ENCODE assay signal across 22 cellular contexts in genomic region chr1:219387211-219387610, GRCh38.
DNase-seq lines count a peak whose midpoint lies in the region; TF ChIP-seq lines count a peak whose summit lies in the region.
"Had no signal": no experiment of that assay in that cellular context is flagged by ENCODE, and none has a peak within 500 bp of the region (broad histone marks: within the 10 kb centered on the region; RNA-seq: fewer than 3 reads in every experiment).

No MANE protein-coding gene starts in this region.

- H4K8ac ChIP-seq in mesenchymal stem cell (ENCODE audit: low read length) (no peak overlapping the region), trophoblast cell (ENCODE audit: low read depth, low read length) (no peak overlapping the region)

- H3K27ac Mint-ChIP-seq in mesothelial cell of epicardium, result peak overlapping the region; percentile 17
- H3K27ac Mint-ChIP-seq: activated naive CD8-positive, alpha-beta T cell treated with anti-CD3 and anti-CD28 coated beads, Interleukin-2, amount 50 U/mL, for 24 hours; CD4-positive, CD25-positive, alpha-beta regulatory T cell; type B pancreatic cell had no signal

- H2BK5ac ChIP-seq in mesenchymal stem cell (ENCODE audit: low read depth, low read length, poor library complexity, severe bottlenecking), result no peak overlapping the region
- H2BK5ac ChIP-seq in trophoblast cell (ENCODE audit: low read depth, low read length, poor library complexity), result no peak overlapping the region

- H2BK120ac ChIP-seq in mesenchymal stem cell (ENCODE audit: low read depth, low read length) (no peak overlapping the region), trophoblast cell (ENCODE audit: insufficient read depth, low read length, poor library complexity) (no peak overlapping the region)

- H3K27me3 ChIP-seq in mesenchymal stem cell (ENCODE audit: control insufficient read depth in 1 of 2, insufficient read depth in 1 of 2, low read length in 2 of 2) (no peaks in the 10 kb centered on the region), trophoblast cell (ENCODE audit: insufficient read depth, low read length) (no peaks in the 10 kb centered on the region)
- H3K27me3 ChIP-seq: heart left ventricle, neutrophil had no signal

- H3K79me2 ChIP-seq in trophoblast cell (ENCODE audit: control insufficient read depth, insufficient read depth, low read length, poor library complexity), result no peaks in the 10 kb centered on the region

- H3K4me1 Mint-ChIP-seq in mesothelial cell of epicardium, result peaks cover 36% of the 10 kb centered on the region
- H3K4me1 Mint-ChIP-seq: activated naive CD8-positive, alpha-beta T cell treated with anti-CD3 and anti-CD28 coated beads, Interleukin-2, amount 50 U/mL, for 24 hours; CD4-positive, CD25-positive, alpha-beta regulatory T cell had no signal

- no peak overlapping the region for H2BK15ac ChIP-seq in mesenchymal stem cell (ENCODE audit: low read depth, poor library complexity, severe bottlenecking)

- H3K4me1 ChIP-seq in mesenchymal stem cell (ENCODE audit: control insufficient read depth, insufficient read depth, low read depth, low read length) (no peaks in the 10 kb centered on the region), trophoblast cell (ENCODE audit: control insufficient read depth in 1 of 2, insufficient read depth in 2 of 2, low read length in 2 of 2) (no peaks in the 10 kb centered on the region)

- H3K4me3 Mint-ChIP-seq in mesothelial cell of epicardium, result no peak overlapping the region
- H3K4me3 Mint-ChIP-seq: activated naive CD8-positive, alpha-beta T cell treated with anti-CD3 and anti-CD28 coated beads, Interleukin-2, amount 50 U/mL, for 24 hours; CD4-positive, CD25-positive, alpha-beta regulatory T cell; type B pancreatic cell had no signal

- H2BK12ac ChIP-seq in mesenchymal stem cell (ENCODE audit: low read length in 2 of 2) (no peak overlapping the region), trophoblast cell (ENCODE audit: low read length) (no peak overlapping the region)

- H3K9me3 Mint-ChIP-seq in mesothelial cell of epicardium, result peaks cover 8% of the 10 kb centered on the region
- H3K9me3 Mint-ChIP-seq: activated naive CD8-positive, alpha-beta T cell treated with anti-CD3 and anti-CD28 coated beads, Interleukin-2, amount 50 U/mL, for 24 hours had no signal

- H3K4me2 ChIP-seq in mesenchymal stem cell (ENCODE audit: low read length, poor library complexity, severe bottlenecking) (no peak overlapping the region), trophoblast cell (ENCODE audit: low read length) (no peak overlapping the region)
- H3K4me2 ChIP-seq: KMS-11 had no signal

- no peak overlapping the region for H3K18ac ChIP-seq in mesenchymal stem cell (ENCODE audit: low read depth in 1 of 2, low read length in 2 of 2)
- H3K18ac ChIP-seq in trophoblast cell (ENCODE audit: low read length), result no peak overlapping the region

- TF ChIP-seq CTCF in mesothelial cell of epicardium (IDR thresholded peaks at IDR 0.05; ENCODE audit: unreplicated experiment), result no peak

- H3K23ac ChIP-seq in mesenchymal stem cell (ENCODE audit: low read length in 2 of 2) (no peak overlapping the region), trophoblast cell (ENCODE audit: low read length) (no peak overlapping the region)

- H3K36me3 ChIP-seq in mesenchymal stem cell (ENCODE audit: control insufficient read depth in 1 of 2, insufficient read depth in 2 of 2, low read depth in 1 of 2, low read length in 2 of 2) (no peaks in the 10 kb centered on the region), trophoblast cell (ENCODE audit: control insufficient read depth in 1 of 2, insufficient read depth in 2 of 2, low read length in 2 of 2) (no peaks in the 10 kb centered on the region)
- H3K36me3 ChIP-seq: heart left ventricle, neutrophil had no signal

- H3K14ac ChIP-seq in mesenchymal stem cell (ENCODE audit: low read length in 2 of 2) (no peak overlapping the region), trophoblast cell (ENCODE audit: low read length) (no peak overlapping the region)

- H3K4me3 ChIP-seq in mesenchymal stem cell (ENCODE audit: insufficient read depth in 1 of 2, low read depth in 1 of 2, low read length in 2 of 2), result no peak overlapping the region
- no peak overlapping the region for H3K4me3 ChIP-seq in trophoblast cell (ENCODE audit: low read depth, low read length)
- H3K4me3 ChIP-seq: heart left ventricle had no signal

- H3K4ac ChIP-seq in mesenchymal stem cell (ENCODE audit: low read depth in 1 of 2, low read length in 2 of 2) (no peak overlapping the region), trophoblast cell (ENCODE audit: low read depth, low read length) (no peak overlapping the region)

- DNase-seq in NCI-H1417 (lab: John Stamatoyannopoulos, UW) (peak in 2 of 3 experiments; percentile 48 to 75), NCI-H1417 treated with DMSO at 0.1 percent for 48 hours (lab: John Stamatoyannopoulos, UW) (no peak), NCI-H146 treated with DMSO at 0.1 percent for 48 hours (lab: John Stamatoyannopoulos, UW; ENCODE audit: unreplicated experiment) (peak; percentile 98), NCI-H748 (lab: John Stamatoyannopoulos, UW; ENCODE audit: unreplicated experiment) (peak; percentile 83), mesothelial cell of epicardium (ENCODE audit: low spot score in 2 of 2, unreplicated experiment in 2 of 2) (no peak), mesenchymal stem cell (no peak), trophoblast cell (no peak), NK-92 (lab: John Stamatoyannopoulos, UW; ENCODE audit: unreplicated experiment) (no peak)
- DNase-seq: activated gamma-delta T cell treated with Interleukin-2 at 50 U/mL for 16 hours; activated naive CD8-positive, alpha-beta T cell treated with anti-CD3 and anti-CD28 coated beads, Interleukin-2, amount 50 U/mL, for 24 hours; activated T-cell treated with anti-CD3 and anti-CD28 coated beads, Interleukin-2, amount 50 U/mL, for 1 hour; CD4-positive, CD25-positive, alpha-beta regulatory T cell; DMS 273 treated with DMSO at 0.1 percent for 48 hours; erythroblast; GOT3; heart left ventricle; left cardiac atrium; NK-92 treated with Interleukin-12 subunit alpha and Interleukin-12 subunit beta, amount 100 ng/mL, for 24 hours had no signal

- H2AK5ac ChIP-seq in mesenchymal stem cell (ENCODE audit: low read length, severe bottlenecking) (no peak overlapping the region), trophoblast cell (ENCODE audit: low read length) (no peak overlapping the region)

- H4K91ac ChIP-seq in mesenchymal stem cell (ENCODE audit: low read length) (no peak overlapping the region), trophoblast cell (ENCODE audit: low read depth, low read length) (no peak overlapping the region)

- no peak overlapping the region for H2AFZ ChIP-seq in mesenchymal stem cell (ENCODE audit: low read depth, low read length)
- H2AFZ ChIP-seq in trophoblast cell (ENCODE audit: insufficient read depth, low read length, poor library complexity), result no peak overlapping the region

- H3K79me1 ChIP-seq in mesenchymal stem cell (replicated peaks; ENCODE audit: low read length, poor library complexity, severe bottlenecking), result no peaks in the 10 kb centered on the region
- H3K79me1 ChIP-seq in trophoblast cell (ENCODE audit: low read length), result no peaks in the 10 kb centered on the region

- H3K9ac ChIP-seq in mesenchymal stem cell (ENCODE audit: low read length) (no peak overlapping the region), trophoblast cell (ENCODE audit: low read length) (no peak overlapping the region)
- H3K9ac ChIP-seq: KMS-11 had no signal

- no peaks in the 10 kb centered on the region for H3K27me3 Mint-ChIP-seq in mesothelial cell of epicardium (ENCODE audit: low read depth)
- H3K27me3 Mint-ChIP-seq: activated naive CD8-positive, alpha-beta T cell treated with anti-CD3 and anti-CD28 coated beads, Interleukin-2, amount 50 U/mL, for 24 hours; type B pancreatic cell had no signal

- no peak overlapping the region for H3K27ac ChIP-seq in mesenchymal stem cell (ENCODE audit: low read length, poor library complexity, severe bottlenecking)
- H3K27ac ChIP-seq in trophoblast cell (ENCODE audit: low read depth, low read length), result no peak overlapping the region
- H3K27ac ChIP-seq: 22Rv1, heart left ventricle, KMS-11, neutrophil had no signal

- H3K9me3 ChIP-seq in mesenchymal stem cell (ENCODE audit: control insufficient read depth, low read length) (no peaks in the 10 kb centered on the region), trophoblast cell (ENCODE audit: insufficient read depth, low read depth, low read length) (no peaks in the 10 kb centered on the region)
- H3K9me3 ChIP-seq: neutrophil had no signal

- WGBS in mesenchymal stem cell, result no CpG with 5 or more reads among the region's 1 CpG
- WGBS in trophoblast cell (ENCODE audit: extremely low coverage, insufficient coverage, insufficient read length), result no CpG with 5 or more reads among the region's 1 CpG

- H4K12ac ChIP-seq in trophoblast cell (ENCODE audit: low read depth, low read length), result no peak overlapping the region

- no peaks in the 10 kb centered on the region for H3K36me3 Mint-ChIP-seq in mesothelial cell of epicardium
- H3K36me3 Mint-ChIP-seq: CD4-positive, CD25-positive, alpha-beta regulatory T cell had no signal

Comparison
In these comparisons a context has a peak if more than half of its experiments do, and no peak if none do; other contexts are left out.
1. DNase-seq: peak in NCI-H1417 (2 of 3), NCI-H146 treated with DMSO at 0.1 percent for 48 hours (single experiment) and NCI-H748 (single experiment); none in NCI-H1417 treated with DMSO at 0.1 percent for 48 hours (single experiment), mesothelial cell of epicardium (0 of 2), mesenchymal stem cell (single experiment), trophoblast cell (0 of 2) and NK-92 (single experiment).